ENCODE assay signal across 14 cellular contexts in the genomic region with DNA sequence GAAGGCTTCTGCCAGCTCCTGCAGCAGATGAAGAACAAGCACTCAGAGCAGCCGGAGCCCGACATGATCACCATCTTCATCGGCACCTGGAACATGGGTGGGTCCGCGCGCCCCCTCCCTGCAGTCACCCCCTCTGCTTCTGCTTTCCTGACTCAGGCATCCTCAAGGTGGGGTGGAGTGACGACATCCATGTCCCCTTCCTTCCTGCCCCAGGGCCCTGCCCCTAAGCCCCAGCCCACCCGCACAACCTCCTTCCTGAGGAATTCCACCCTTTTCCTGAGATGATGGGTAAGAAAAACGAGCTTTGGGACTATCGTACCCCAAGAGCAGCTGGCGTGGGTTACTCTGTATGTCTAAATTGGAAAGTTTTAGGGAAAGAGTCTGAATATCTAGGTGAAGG.
DNase-seq lines count a peak whose midpoint lies in the region; ATAC-seq and TF ChIP-seq lines count a peak whose summit lies in the region.
"Had no signal": no experiment of that assay in that cellular context is flagged by ENCODE, and none has a peak within 500 bp of the region (broad histone marks: within the 10 kb centered on the region; RNA-seq: fewer than 3 reads in every experiment).

No MANE protein-coding gene starts in this region.

- no peak overlapping the region for H3K27ac ChIP-seq in CD4-positive, CD25-positive, alpha-beta regulatory T cell (ENCODE audit: insufficient read depth, low read length, poor library complexity, severe bottlenecking)
- peak overlapping the region; percentile 60 for H3K27ac ChIP-seq in neutrophil
- H3K27ac ChIP-seq in right lobe of liver, result no peak overlapping the region
- H3K27ac ChIP-seq: A549, C4-2B had no signal

- H3K4me3 Mint-ChIP-seq in CD14-positive monocyte, result no peak overlapping the region
- H3K4me3 Mint-ChIP-seq in CD4-positive, CD25-positive, alpha-beta regulatory T cell, result no peak overlapping the region
- H3K4me3 Mint-ChIP-seq in dendritic cell treated with granulocyte-macrophage colony-stimulating factor and Interleukin-4, amounts not matched to agents 40 ng/mL and 50 ng/mL, for 4 days, result no peak overlapping the region
- H3K4me3 Mint-ChIP-seq: GM23338 had no signal

- TF ChIP-seq POLR2A in right lobe of liver (IDR thresholded peaks at IDR 0.05), result no peak

- H3K27ac Mint-ChIP-seq in CD14-positive monocyte, result peak overlapping the region in 6 of 7 donors; percentile 43 to 75 (median 55)
- H3K27ac Mint-ChIP-seq in CD4-positive, CD25-positive, alpha-beta regulatory T cell, result peak overlapping the region; percentile 41 to 93 (median 74)
- H3K27ac Mint-ChIP-seq in dendritic cell treated with granulocyte-macrophage colony-stimulating factor and Interleukin-4, amounts not matched to agents 40 ng/mL and 50 ng/mL, for 4 days, result peak overlapping the region; percentile 50
- H3K27ac Mint-ChIP-seq: GM23338 had no signal

- ATAC-seq in CD4-positive, CD25-positive, alpha-beta regulatory T cell (ENCODE audit: low read depth in 2 of 2), result no peak
- ATAC-seq in right lobe of liver (no peak), GM18909 (IDR thresholded peaks at IDR 0.05; ENCODE audit: poor library complexity, unreplicated experiment) (no peak)
- ATAC-seq: A549, GM23338 had no signal

- no peaks in the 10 kb centered on the region for H3K9me3 ChIP-seq in CD4-positive, CD25-positive, alpha-beta regulatory T cell (ENCODE audit: control insufficient read depth in 2 of 2, low read length in 2 of 2)
- H3K9me3 ChIP-seq in neutrophil (no peaks in the 10 kb centered on the region), right lobe of liver (no peaks in the 10 kb centered on the region)
- H3K9me3 ChIP-seq: A549, BE2C had no signal

- H3K36me3 Mint-ChIP-seq in CD14-positive monocyte, result peaks cover 62 to 67% of the 10 kb centered on the region in 2 donors
- H3K36me3 Mint-ChIP-seq in CD4-positive, CD25-positive, alpha-beta regulatory T cell, result peaks cover 39% of the 10 kb centered on the region
- H3K36me3 Mint-ChIP-seq in dendritic cell treated with granulocyte-macrophage colony-stimulating factor and Interleukin-4, amounts not matched to agents 40 ng/mL and 50 ng/mL, for 4 days (ENCODE audit: low read depth), result peaks cover 63% of the 10 kb centered on the region

- H3K4me1 ChIP-seq in CD4-positive, CD25-positive, alpha-beta regulatory T cell (ENCODE audit: control insufficient read depth, insufficient read depth, low read length, poor library complexity, severe bottlenecking), result peaks cover 4% of the 10 kb centered on the region
- H3K4me1 ChIP-seq in neutrophil (ENCODE audit: control insufficient read depth in 1 of 2, insufficient read depth in 1 of 2, low read depth in 1 of 2, low read length in 1 of 2) (peaks cover 36 to 47% of the 10 kb centered on the region in 2 experiments), right lobe of liver (no peaks in the 10 kb centered on the region)
- H3K4me1 ChIP-seq: BE2C had no signal

- DNase-seq in CD14-positive monocyte (ENCODE audit: low spot score), result no peak
- DNase-seq in CD4-positive, CD25-positive, alpha-beta regulatory T cell, result no peak
- DNase-seq in right lobe of liver, result no peak
- no peak for DNase-seq in NCI-H510A (lab: John Stamatoyannopoulos, UW)
- DNase-seq: BE2C, DMS53, GF-D8, H7 had no signal

- H3K4me3 ChIP-seq in CD4-positive, CD25-positive, alpha-beta regulatory T cell (ENCODE audit: low read depth, low read length), result no peak overlapping the region
- H3K4me3 ChIP-seq in neutrophil (ENCODE audit: low read depth in 1 of 2, low read length in 1 of 2), result no peak overlapping the region
- H3K4me3 ChIP-seq in right lobe of liver, result no peak overlapping the region
- H3K4me3 ChIP-seq: A549, GM23338 had no signal

- no peaks in the 10 kb centered on the region for H3K4me1 Mint-ChIP-seq in CD14-positive monocyte
- peaks cover 0 to 7% (median 1%) of the 10 kb centered on the region in 4 donors for H3K4me1 Mint-ChIP-seq in CD4-positive, CD25-positive, alpha-beta regulatory T cell
- peaks cover 9% of the 10 kb centered on the region for H3K4me1 Mint-ChIP-seq in dendritic cell treated with granulocyte-macrophage colony-stimulating factor and Interleukin-4, amounts not matched to agents 40 ng/mL and 50 ng/mL, for 4 days (ENCODE audit: low read depth)

- intact Hi-C loops in CD14-positive monocyte (cut with micrococcal nuclease) (no loop called here), right lobe of liver (cut with DNase I) (no loop called here)
- intact Hi-C loops in dendritic cell treated with granulocyte-macrophage colony-stimulating factor and Interleukin-4, amounts not matched to agents 40 ng/mL and 50 ng/mL, for 4 days (cut with micrococcal nuclease), result no loop called here

- peaks cover 0 to 6% (median 0%) of the 10 kb centered on the region in 3 donors for H3K27me3 Mint-ChIP-seq in CD14-positive monocyte (ENCODE audit: low read depth in 3 of 3)
- H3K27me3 Mint-ChIP-seq in CD4-positive, CD25-positive, alpha-beta regulatory T cell, result no peaks in the 10 kb centered on the region
- no peaks in the 10 kb centered on the region for H3K27me3 Mint-ChIP-seq in dendritic cell treated with granulocyte-macrophage colony-stimulating factor and Interleukin-4, amounts not matched to agents 40 ng/mL and 50 ng/mL, for 4 days

- TF ChIP-seq CTCF in CD14-positive monocyte (IDR thresholded peaks at IDR 0.05) (no peak), neutrophil (IDR thresholded peaks at IDR 0.05) (no peak), right lobe of liver (IDR thresholded peaks at IDR 0.05) (no peak)

- H3K9me3 Mint-ChIP-seq in CD14-positive monocyte, result no peaks in the 10 kb centered on the region
- no peaks in the 10 kb centered on the region for H3K9me3 Mint-ChIP-seq in CD4-positive, CD25-positive, alpha-beta regulatory T cell
- no peaks in the 10 kb centered on the region for H3K9me3 Mint-ChIP-seq in dendritic cell treated with granulocyte-macrophage colony-stimulating factor and Interleukin-4, amounts not matched to agents 40 ng/mL and 50 ng/mL, for 4 days
- H3K9me3 Mint-ChIP-seq: GM23338 had no signal

- H3K36me3 ChIP-seq in CD4-positive, CD25-positive, alpha-beta regulatory T cell (ENCODE audit: control insufficient read depth, insufficient read depth, low read length), result peaks cover 95% of the 10 kb centered on the region
- H3K36me3 ChIP-seq in neutrophil (peaks cover 95% of the 10 kb centered on the region), right lobe of liver (no peaks in the 10 kb centered on the region)
- H3K36me3 ChIP-seq: BE2C had no signal

- no peaks in the 10 kb centered on the region for H3K27me3 ChIP-seq in CD4-positive, CD25-positive, alpha-beta regulatory T cell (ENCODE audit: control insufficient read depth, insufficient read depth, low read length)
- no peaks in the 10 kb centered on the region for H3K27me3 ChIP-seq in neutrophil
- H3K27me3 ChIP-seq in right lobe of liver, result no peaks in the 10 kb centered on the region
- H3K27me3 ChIP-seq: BE2C had no signal

- 59% methylated on average over 5 of the region's 11 CpGs for WGBS in right lobe of liver (ENCODE audit: insufficient coverage, low coverage, low lambda C conversion rate, missing lambda C conversion rate)
